Comparison of ENCODE assay signal across 16 cellular contexts in genomic region chr20:19672498-19672897, GRCh38.
A peak's percentile ranks its signal among the peaks of the same experiment; 100 is the strongest.
DNase-seq lines count a peak whose midpoint lies in the region; ATAC-seq and TF ChIP-seq lines count a peak whose summit lies in the region.
"Had no signal": no experiment of that assay in that cellular context is flagged by ENCODE, and none has a peak within 500 bp of the region (broad histone marks: within the 10 kb centered on the region; RNA-seq: fewer than 3 reads in every experiment).

No MANE protein-coding gene starts in this region.

- DNase-seq in NCI-H345 (lab: John Stamatoyannopoulos, UW): peak; percentile 31
- DNase-seq in NCI-H345 treated with DMSO at 0.1 percent for 48 hours (lab: John Stamatoyannopoulos, UW; ENCODE audit: unreplicated experiment): no peak
- peak; percentile 15 for DNase-seq in NCI-H69 (lab: John Stamatoyannopoulos, UW)
- DNase-seq in endodermal cell: peak; percentile 5
- DNase-seq in midbrain (lab: John Stamatoyannopoulos, UW): no peak
- DNase-seq in upper lobe of left lung: no peak
- DNase-seq: ACHN; C1 segment of cervical spinal cord; Calu3; CD4-positive, alpha-beta T cell; DMS 273 treated with DMSO at 0.1 percent for 48 hours; DMS79 treated with DMSO at 0.1 percent for 48 hours; EL; GOT3; H9 had no signal

- H3K9me3 ChIP-seq in endodermal cell (ENCODE audit: control insufficient read depth, low read length): no peaks in the 10 kb centered on the region
- H3K9me3 ChIP-seq in upper lobe of left lung: no peaks in the 10 kb centered on the region

- H3K36me3 Mint-ChIP-seq in endodermal cell (ENCODE audit: low read depth): peaks cover 3% of the 10 kb centered on the region

- TF ChIP-seq POLR2A in upper lobe of left lung (IDR thresholded peaks at IDR 0.05): no peak

- H3K4me3 Mint-ChIP-seq in endodermal cell: no peak overlapping the region
- H3K4me3 Mint-ChIP-seq: CD4-positive, alpha-beta T cell; H9 had no signal

- TF ChIP-seq EP300 in upper lobe of left lung (IDR thresholded peaks at IDR 0.05): no peak

- peaks cover 5% of the 10 kb centered on the region for H3K9me3 Mint-ChIP-seq in endodermal cell
- H3K9me3 Mint-ChIP-seq: CD4-positive, alpha-beta T cell had no signal

- H3K27me3 ChIP-seq in endodermal cell (ENCODE audit: control insufficient read depth, insufficient read depth, low read length, poor library complexity, severe bottlenecking) (no peaks in the 10 kb centered on the region), upper lobe of left lung (no peaks in the 10 kb centered on the region)

- H3K27ac Mint-ChIP-seq in endodermal cell: no peak overlapping the region
- H3K27ac Mint-ChIP-seq: CD4-positive, alpha-beta T cell; H9 had no signal

- H3K4me1 ChIP-seq in endodermal cell (ENCODE audit: control insufficient read depth, insufficient read depth, low read length): peaks cover 2% of the 10 kb centered on the region
- no peaks in the 10 kb centered on the region for H3K4me1 ChIP-seq in upper lobe of left lung

- H3K36me3 ChIP-seq in endodermal cell (ENCODE audit: control insufficient read depth, insufficient read depth, low read length) (no peaks in the 10 kb centered on the region), upper lobe of left lung (no peaks in the 10 kb centered on the region)

- WGBS in endodermal cell (ENCODE audit: insufficient coverage in 1 of 2, insufficient read length in 1 of 2), 2 experiments: 96 to 97% methylated on average over 4 to 5 of the region's 5 CpGs
- WGBS in upper lobe of left lung, 2 donors: 67 to 68% methylated on average over 5 of the region's 5 CpGs

- H3K27me3 Mint-ChIP-seq in endodermal cell (ENCODE audit: insufficient read depth): peaks cover 5% of the 10 kb centered on the region

- no peak for ATAC-seq in GM19023 (IDR thresholded peaks at IDR 0.05; ENCODE audit: unreplicated experiment)
- no peak for ATAC-seq in upper lobe of left lung (ENCODE audit: low FRiP score in 2 of 2)

- H3K27ac ChIP-seq in endodermal cell (ENCODE audit: low read depth, low read length) (no peak overlapping the region), upper lobe of left lung (no peak overlapping the region)

- peaks cover 11% of the 10 kb centered on the region for H3K4me1 Mint-ChIP-seq in endodermal cell
- H3K4me1 Mint-ChIP-seq: H9 had no signal

- H3K9ac ChIP-seq in endodermal cell (ENCODE audit: extremely low read depth, low read length, poor library complexity, severe bottlenecking): no peak overlapping the region

- TF ChIP-seq CTCF in endodermal cell (conservative IDR thresholded peaks at IDR 0.05): no peak
- TF ChIP-seq CTCF in upper lobe of left lung (IDR thresholded peaks at IDR 0.05): no peak

- H3K4me3 ChIP-seq in endodermal cell (ENCODE audit: low read length) (no peak overlapping the region), upper lobe of left lung (no peak overlapping the region)

Comparison
In these comparisons a context has a peak if more than half of its experiments do, and no peak if none do; other contexts are left out.
1. DNase-seq: peak in NCI-H345 (single experiment), NCI-H69 (single experiment) and endodermal cell (single experiment); none in NCI-H345 treated with DMSO at 0.1 percent for 48 hours (single experiment), midbrain (single experiment) and upper lobe of left lung (0 of 2).